17 cellular contexts compared by ENCODE assay signal in genomic region chr18:31255953-31256352, GRCh38.
A peak's percentile ranks its signal among the peaks of the same experiment; 100 is the strongest.
DNase-seq lines count a peak whose midpoint lies in the region; ATAC-seq, FAIRE-seq and TF ChIP-seq lines count a peak whose summit lies in the region.
"Had no signal": no experiment of that assay in that cellular context is flagged by ENCODE, and none has a peak within 500 bp of the region (broad histone marks: within the 10 kb centered on the region; RNA-seq: fewer than 3 reads in every experiment).

No MANE protein-coding gene starts in this region.

- H3K36me3 ChIP-seq in GM12878 (ENCODE audit: control insufficient read depth in 2 of 2, insufficient read depth in 2 of 2, low read length in 1 of 2) (no peaks in the 10 kb centered on the region), keratinocyte (ENCODE audit: control insufficient read depth in 2 of 2, extremely low read depth in 1 of 2, insufficient read depth in 2 of 2, low read length in 2 of 2) (no peaks in the 10 kb centered on the region), GM23248 (ENCODE audit: low read depth) (no peaks in the 10 kb centered on the region)
- H3K36me3 ChIP-seq: BLaER1 had no signal

- no peaks in the 10 kb centered on the region for H3K27me3 ChIP-seq in GM12878 (replicated peaks in 1 of 2; ENCODE audit: control insufficient read depth in 2 of 2, insufficient read depth in 2 of 2, low read length in 1 of 2)
- no peaks in the 10 kb centered on the region for H3K27me3 ChIP-seq in keratinocyte (ENCODE audit: control insufficient read depth, extremely low read depth, insufficient read depth, low read length)
- no peaks in the 10 kb centered on the region for H3K27me3 ChIP-seq in GM23248 (replicated peaks; ENCODE audit: insufficient read depth)
- H3K27me3 ChIP-seq: BLaER1 had no signal

- POLR2A ChIA-PET in GM12878 (lab: Charles Lee) = interaction anchor here (1.5 to 1.6 kb wide), 2 partner anchors 10 to 13 kb away, joined by 3 to 4 read pairs; no protein-coding TSS in a partner anchor

- peak overlapping the region; percentile 19 for H2AFZ ChIP-seq in GM12878 (ENCODE audit: control insufficient read depth, low read depth, low read length)
- H2AFZ ChIP-seq in keratinocyte (ENCODE audit: control insufficient read depth, low read length) = peak overlapping the region; percentile 50
- H2AFZ ChIP-seq in GM23248 = no peak overlapping the region

- no peak for TF ChIP-seq EP300 in GM12878 (IDR thresholded peaks at IDR 0.05; ENCODE audit: borderline replicate concordance in 1 of 2, control insufficient read depth in 1 of 2, low read depth in 2 of 2, low read length in 2 of 2)

- H3K79me2 ChIP-seq in GM12878 (ENCODE audit: control insufficient read depth, insufficient read depth, low read length) (no peaks in the 10 kb centered on the region), keratinocyte (ENCODE audit: control insufficient read depth, insufficient read depth, low read length) (no peaks in the 10 kb centered on the region), GM23248 (ENCODE audit: insufficient read depth) (no peaks in the 10 kb centered on the region)

- no peak overlapping the region for H3K4me2 ChIP-seq in GM12878 (ENCODE audit: control insufficient read depth, insufficient read depth)
- H3K4me2 ChIP-seq in keratinocyte (ENCODE audit: control insufficient read depth, extremely low read depth, insufficient read depth, low read depth, low read length) = peak overlapping the region; percentile 81
- no peak overlapping the region for H3K4me2 ChIP-seq in GM23248 (ENCODE audit: unreplicated experiment)
- H3K4me2 ChIP-seq: BLaER1 had no signal

- H3K9me1 ChIP-seq in keratinocyte (ENCODE audit: control insufficient read depth, extremely low read depth, insufficient read depth, low read length) = no peaks in the 10 kb centered on the region

- dilution Hi-C loops in keratinocyte (cut with MboI; ENCODE audit: extremely low pct_ligation_motif_present, low sequenced_read_pairs) = no loop called here

- ATAC-seq in GM12878 (peak; percentile 79), GM21825 (IDR thresholded peaks at IDR 0.05; ENCODE audit: unreplicated experiment) (no peak), GM18517 (IDR thresholded peaks at IDR 0.05; ENCODE audit: unreplicated experiment) (no peak)

- RAD21 ChIA-PET in GM12878 (lab: Charles Lee; ENCODE audit: unreplicated experiment) = interaction anchor here (1.3 to 2.0 kb wide), 2 partner anchors 13 to 245 kb away, joined by 3 to 4 read pairs; no protein-coding TSS in a partner anchor

- WGBS in GM12878 (ENCODE audit: insufficient coverage, insufficient replicate concordance, low lambda C conversion rate, missing lambda C conversion rate) = 57% methylated on average over 1 of the region's 1 CpG
- WGBS in GM23248 (ENCODE audit: low coverage in 1 of 2, low lambda C conversion rate in 2 of 2, missing lambda C conversion rate in 2 of 2), 2 experiments = 18 to 35% methylated on average over 1 of the region's 1 CpG

- TF ChIP-seq RAD21 in GM12878 (IDR thresholded peaks at IDR 0.05; ENCODE audit: insufficient read depth, low read depth, low read length) = no peak

- no peaks in the 10 kb centered on the region; the same call in 1 of the 2 replicates for H3K4me1 ChIP-seq in GM12878 (ENCODE audit: control insufficient read depth, insufficient read depth, low read length)
- H3K4me1 ChIP-seq in keratinocyte (ENCODE audit: control insufficient read depth, extremely low read depth, insufficient read depth, low read length) = peaks cover 16% of the 10 kb centered on the region
- no peaks in the 10 kb centered on the region for H3K4me1 ChIP-seq in GM23248 (ENCODE audit: insufficient read depth)
- H3K4me1 ChIP-seq: BLaER1 had no signal

- H3K4me3 ChIP-seq in GM12878 (no peak overlapping the region), keratinocyte (ENCODE audit: control insufficient read depth in 2 of 3, extremely low read depth in 1 of 3, insufficient read depth in 2 of 3, low read depth in 1 of 3, low read length in 3 of 3) (peak overlapping the region in 2 of 3 experiments; percentile 13 to 55), GM23248 (no peak overlapping the region)
- H3K4me3 ChIP-seq: BLaER1 had no signal

- no peaks in the 10 kb centered on the region for H4K20me1 ChIP-seq in GM12878 (ENCODE audit: control insufficient read depth, insufficient read depth)
- H4K20me1 ChIP-seq in keratinocyte (ENCODE audit: control insufficient read depth, extremely low read depth, insufficient read depth, low read length) = no peaks in the 10 kb centered on the region
- H4K20me1 ChIP-seq in GM23248 (ENCODE audit: insufficient read depth) = no peaks in the 10 kb centered on the region
- H4K20me1 ChIP-seq: BLaER1 had no signal

- no peaks in the 10 kb centered on the region for H3F3A ChIP-seq in GM23248 (ENCODE audit: insufficient read depth)

- H3K27ac ChIP-seq in GM12878 (ENCODE audit: control insufficient read depth, insufficient read depth) (no peak overlapping the region), keratinocyte (ENCODE audit: control insufficient read depth, insufficient read depth, low read length) (peak overlapping the region; percentile 91), GM23248 (no peak overlapping the region)
- H3K27ac ChIP-seq: 22Rv1, BLaER1 had no signal

- no peak overlapping the region for H3K9ac ChIP-seq in GM12878 (ENCODE audit: control insufficient read depth, insufficient read depth, low read length)
- H3K9ac ChIP-seq in keratinocyte (ENCODE audit: control insufficient read depth, extremely low read depth, insufficient read depth, low read length) = peak overlapping the region; percentile 49
- no peak overlapping the region for H3K9ac ChIP-seq in GM23248
- H3K9ac ChIP-seq: BLaER1 had no signal

- H3K9me2 ChIP-seq in GM23248 (ENCODE audit: insufficient read depth) = no peaks in the 10 kb centered on the region

- H3K9me3 ChIP-seq in GM12878 (replicated peaks; ENCODE audit: control insufficient read depth, insufficient read depth, low read length) = no peaks in the 10 kb centered on the region
- H3K9me3 ChIP-seq in keratinocyte (ENCODE audit: control insufficient read depth, low read depth, low read length) = no peaks in the 10 kb centered on the region
- H3K9me3 ChIP-seq in GM23248 (ENCODE audit: low read depth) = no peaks in the 10 kb centered on the region
- H3K9me3 ChIP-seq: BLaER1 had no signal

- SMC1A ChIA-PET in GM12878 (lab: Charles Lee; ENCODE audit: uncharacterized antibody, unreplicated experiment) = interaction anchor here (1.3 to 5.5 kb wide), 2 partner anchors 10 to 11 kb away, joined by 5 to 64 read pairs; no protein-coding TSS in a partner anchor

- FAIRE-seq in GM12878 (lab: Jason Lieb, UNC) (no peak), keratinocyte (lab: Jason Lieb, UNC) (peak; percentile 99)
- FAIRE-seq: GM19239, H54 had no signal

- CTCF ChIA-PET in GM12878 (lab: Yijun Ruan, JAX) = interaction anchor here (1.0 to 2.2 kb wide), 4 partner anchors 10 to 15 kb away, joined by 3 to 7 read pairs (median 4); no protein-coding TSS in a partner anchor

- in situ Hi-C loops in GM12878 (cut with MboI) (no loop called here), GM23248 (cut with MboI) (no loop called here)

- TF ChIP-seq CTCF in GM12878 (IDR thresholded peaks at IDR 0.05 in 2 of 3, conservative IDR thresholded peaks at IDR 0.05 in 1 of 3; ENCODE audit: control insufficient read depth in 2 of 3, extremely low read depth in 1 of 3, insufficient read depth in 1 of 3, low read depth in 3 of 3, low read length in 3 of 3) (no peak), keratinocyte (optimal IDR thresholded peaks at IDR 0.05 in 1 of 3, IDR thresholded peaks at IDR 0.05 in 1 of 3, conservative IDR thresholded peaks at IDR 0.05 in 1 of 3; ENCODE audit: extremely low read depth in 1 of 3, insufficient read depth in 2 of 3, low read length in 3 of 3) (no peak)

- peak; percentile 4 for DNase-seq in SIG-M5 treated with dmso at 0.1 percent for 504 hours (lab: John Stamatoyannopoulos, UW; ENCODE audit: unreplicated experiment)
- no peak for DNase-seq in SIG-M5 (lab: John Stamatoyannopoulos, UW)
- DNase-seq in GM12878 (ENCODE audit: low read depth, low spot score) = no peak
- DNase-seq in keratinocyte (ENCODE audit: low read depth, low spot score) = peak; percentile 49
- DNase-seq in GM23248 = no peak
- DNase-seq in NCI-H2081 (lab: John Stamatoyannopoulos, UW) = no peak
- DNase-seq: DMS 273 treated with DMSO at 0.1 percent for 48 hours, NCI-H2107, NCI-H226, NCI-H748 treated with DMSO at 0.1 percent for 48 hours, Right ventricle myocardium superior had no signal

- no TSS peak for BruUV-seq in GM12878 (replicated peaks; lab: Mats Ljungman, UMichigan)

- intact Hi-C loops in GM12878 (cut with micrococcal nuclease; ENCODE audit: unreplicated experiment) = no loop called here

- no peak for TF ChIP-seq POLR2A in GM12878 (IDR thresholded peaks at IDR 0.05; ENCODE audit: low read depth, low read length)

TF ChIP-seq in GM12878, 131 proteins besides CTCF, POLR2A, EP300 and RAD21:
- no peak for TF ChIP-seq SREBF1 (IDR thresholded peaks at IDR 0.05; ENCODE audit: low read length)
- no peak for TF ChIP-seq KDM1A (IDR thresholded peaks at IDR 0.05; ENCODE audit: borderline replicate concordance)
- no peak for TF ChIP-seq NFYA (IDR thresholded peaks at IDR 0.05; ENCODE audit: borderline replicate concordance, low read depth, low read length)
- peak; percentile 63 for TF ChIP-seq JUNB (IDR thresholded peaks at IDR 0.05)
- TF ChIP-seq YBX1 (IDR thresholded peaks at IDR 0.05) = no peak
- no peak for TF ChIP-seq RAD51 (IDR thresholded peaks at IDR 0.05)

Comparison
In these comparisons a context has a peak if more than half of its experiments do, and no peak if none do; other contexts are left out.
1. DNase-seq: peak in SIG-M5 treated with dmso at 0.1 percent for 504 hours (single experiment) and keratinocyte (single experiment); none in SIG-M5 (single experiment), GM12878 (single experiment), GM23248 (single experiment) and NCI-H2081 (0 of 2).
2. H3K4me3 ChIP-seq: peak in keratinocyte (2 of 3); none in GM12878 (single experiment) and GM23248 (single experiment).